In genomic region chr22:22165936-22166710, GRCh38 we compare ENCODE assay signal across 18 cellular contexts.
DNase-seq lines count a peak whose midpoint lies in the region; ATAC-seq and TF ChIP-seq lines count a peak whose summit lies in the region.
"Had no signal": no experiment of that assay in that cellular context is flagged by ENCODE, and none has a peak within 500 bp of the region (broad histone marks: within the 10 kb centered on the region; RNA-seq: fewer than 3 reads in every experiment).

No MANE protein-coding gene starts in this region.

- no peaks in the 10 kb centered on the region for H3K9me3 ChIP-seq in OCI-LY7 (ENCODE audit: low read length)
- H3K9me3 ChIP-seq in parathyroid adenoma (ENCODE audit: control insufficient read depth, low read length) = no peaks in the 10 kb centered on the region
- no peaks in the 10 kb centered on the region for H3K9me3 ChIP-seq in WERI-Rb-1 (ENCODE audit: severe bottlenecking)
- peaks cover 2% of the 10 kb centered on the region for H3K9me3 ChIP-seq in T-helper 17 cell (ENCODE audit: control insufficient read depth, low read length, poor library complexity, severe bottlenecking)
- H3K9me3 ChIP-seq: BE2C had no signal

- CTCF ChIA-PET in OCI-LY7 (lab: Charles Lee; ENCODE audit: unreplicated experiment) = interaction anchor here (0.6 to 3.3 kb wide), 6 partner anchors 8 to 239 kb away, joined by 3 to 17 read pairs (median 4); no protein-coding TSS in a partner anchor

- H3K27me3 ChIP-seq in parathyroid adenoma (ENCODE audit: control insufficient read depth, insufficient read depth, low read length) = no peaks in the 10 kb centered on the region
- peaks cover 2% of the 10 kb centered on the region for H3K27me3 ChIP-seq in WERI-Rb-1 (ENCODE audit: insufficient read depth, low read depth, severe bottlenecking)
- H3K27me3 ChIP-seq: BE2C had no signal

- H3K27me3 Mint-ChIP-seq in T-helper 17 cell = peaks cover 17% of the 10 kb centered on the region

- intact Hi-C loops in OCI-LY7 (cut with micrococcal nuclease; ENCODE audit: unreplicated experiment) = loop anchor here (2.0 to 10.0 kb wide), 5 partner anchors 123 to 869 kb away; partner anchors contain the start of gene IGLL5

- ATAC-seq in HG02623 (IDR thresholded peaks at IDR 0.05; ENCODE audit: unreplicated experiment) (no peak), T-helper 17 cell (no peak)
- ATAC-seq: CD8-positive, alpha-beta T cell; HCT116 had no signal

- peak; percentile 15; the same call in 1 of the 3 replicates for TF ChIP-seq CTCF in GM12872 (IDR thresholded peaks at IDR 0.05; ENCODE audit: insufficient read depth, low read depth, low read length)
- peak; percentile 39; the same call in 1 of the 2 replicates for TF ChIP-seq CTCF in OCI-LY7 (conservative IDR thresholded peaks at IDR 0.05; ENCODE audit: low read length)
- TF ChIP-seq CTCF in parathyroid adenoma (IDR thresholded peaks at IDR 0.05) = no peak
- TF ChIP-seq CTCF in WERI-Rb-1 (IDR thresholded peaks at IDR 0.05; ENCODE audit: low read depth, low read length) = no peak

- H3K4me1 Mint-ChIP-seq in T-helper 17 cell = peaks cover 13% of the 10 kb centered on the region

- H3K79me2 ChIP-seq in OCI-LY7 (ENCODE audit: insufficient read depth, low read depth, low read length) = peaks cover 7% of the 10 kb centered on the region; the same call in 1 of the 2 replicates
- no peaks in the 10 kb centered on the region for H3K79me2 ChIP-seq in parathyroid adenoma

- no peaks in the 10 kb centered on the region for H3K36me3 ChIP-seq in OCI-LY7 (ENCODE audit: insufficient read depth, low read length)
- no peaks in the 10 kb centered on the region for H3K36me3 ChIP-seq in parathyroid adenoma (ENCODE audit: control insufficient read depth, insufficient read depth, low read length)
- H3K36me3 ChIP-seq in WERI-Rb-1 = no peaks in the 10 kb centered on the region
- H3K36me3 ChIP-seq: BE2C had no signal

- H3K9ac ChIP-seq in parathyroid adenoma = no peak overlapping the region
- H3K9ac ChIP-seq: GM23248 had no signal

- no peaks in the 10 kb centered on the region for H4K20me1 ChIP-seq in OCI-LY7 (ENCODE audit: insufficient read depth, low read length)

- no peak overlapping the region for H3K4me3 Mint-ChIP-seq in T-helper 17 cell
- H3K4me3 Mint-ChIP-seq: CD8-positive, alpha-beta T cell had no signal

- BruUV-seq in OCI-LY7 (replicated peaks; lab: Mats Ljungman, UMichigan) = no TSS peak

- H3K4me2 ChIP-seq in OCI-LY7 (ENCODE audit: low read length) = peak overlapping the region; percentile 94
- no peak overlapping the region for H3K4me2 ChIP-seq in parathyroid adenoma (ENCODE audit: low read length)

- H3K4me3 ChIP-seq in OCI-LY7 (ENCODE audit: low read depth, low read length, poor library complexity, severe bottlenecking) (peak overlapping the region; percentile 62), parathyroid adenoma (ENCODE audit: low read depth, low read length) (no peak overlapping the region), WERI-Rb-1 (ENCODE audit: low read depth, low read length) (no peak overlapping the region)
- H3K4me3 ChIP-seq: GM23248 had no signal

- H3K4me1 ChIP-seq in OCI-LY7 (ENCODE audit: insufficient read depth, low read length, poor library complexity, severe bottlenecking) (peaks cover 91% of the 10 kb centered on the region), parathyroid adenoma (peaks cover 11% of the 10 kb centered on the region)
- H3K4me1 ChIP-seq: BE2C had no signal

- H3K9me2 ChIP-seq in OCI-LY7 (ENCODE audit: insufficient read depth, low read length) = no peaks in the 10 kb centered on the region

- H3K27ac ChIP-seq in OCI-LY7 (ENCODE audit: low read depth, low read length, poor library complexity, severe bottlenecking) = peak overlapping the region; percentile 99
- no peak overlapping the region for H3K27ac ChIP-seq in parathyroid adenoma
- no peak overlapping the region for H3K27ac ChIP-seq in WERI-Rb-1
- H3K27ac ChIP-seq: GM23248 had no signal

- DNase-seq in COLO668 (lab: John Stamatoyannopoulos, UW; ENCODE audit: unreplicated experiment) (peak; percentile 10), OCI-LY7 (ENCODE audit: low spot score) (peak; percentile 51), RKO (ENCODE audit: low spot score) (no peak), WERI-Rb-1 (no peak), T-helper 17 cell (no peak)
- DNase-seq: BE2C; CD8-positive, alpha-beta T cell; DMS79; GM23248; KG1; NCI-H1105; NCI-H1694 treated with DMSO at 0.1 percent for 48 hours; NCI-H226; NCI-H526 treated with DMSO at 0.1 percent for 48 hours had no signal

- POLR2A ChIA-PET in OCI-LY7 (lab: Charles Lee) = interaction anchor here (0.5 to 12.0 kb wide), 14 partner anchors 8 to 1633 kb away, joined by 3 to 148 read pairs (median 6); no protein-coding TSS in a partner anchor

- H2AFZ ChIP-seq in OCI-LY7 (ENCODE audit: low read length) = no peak overlapping the region
- H2AFZ ChIP-seq in parathyroid adenoma = peak overlapping the region; percentile 11
- H2AFZ ChIP-seq: GM23248 had no signal

- peaks cover 3% of the 10 kb centered on the region for H3K36me3 Mint-ChIP-seq in T-helper 17 cell (ENCODE audit: low read depth)
- H3K36me3 Mint-ChIP-seq: CD8-positive, alpha-beta T cell had no signal

- no peak overlapping the region for H3K27ac Mint-ChIP-seq in T-helper 17 cell
- H3K27ac Mint-ChIP-seq: CD8-positive, alpha-beta T cell had no signal

Comparison
In these comparisons a context has a peak if more than half of its experiments do, and no peak if none do; other contexts are left out.
1. DNase-seq: peak in COLO668 (single experiment) and OCI-LY7 (single experiment); none in RKO (single experiment), WERI-Rb-1 (single experiment) and T-helper 17 cell (0 of 3).
2. CTCF ChIP-seq: peak in GM12872 (single experiment) and OCI-LY7 (single experiment); none in parathyroid adenoma (single experiment) and WERI-Rb-1 (single experiment).